11 cellular contexts compared by ENCODE assay signal in genomic region chr4:73870260-73870659, GRCh38. TPM values are rescaled to one million over a fixed set of nuclear protein-coding genes. Genes with fewer than 3 reads are reported as not detected.
A peak's percentile ranks its signal among the peaks of the same experiment; 100 is the strongest.
DNase-seq lines count a peak whose midpoint lies in the region; ATAC-seq, FAIRE-seq and TF ChIP-seq lines count a peak whose summit lies in the region.
"Had no signal": no experiment of that assay in that cellular context is flagged by ENCODE, and none has a peak within 500 bp of the region (broad histone marks: within the 10 kb centered on the region; RNA-seq: fewer than 3 reads in every experiment).

No MANE protein-coding gene starts in this region.

- no peaks in the 10 kb centered on the region for H3K36me3 Mint-ChIP-seq in neural crest cell (ENCODE audit: low read depth)
- no peaks in the 10 kb centered on the region for H3K36me3 Mint-ChIP-seq in activated T-helper 17 cell treated with anti-CD3 and anti-CD28 coated beads, Interleukin-2, amount 50 U/mL, for 72 hours (ENCODE audit: low read depth)
- H3K36me3 Mint-ChIP-seq: CD4-positive, CD25-positive, alpha-beta regulatory T cell had no signal

- no peak overlapping the region for H3K27ac Mint-ChIP-seq in neural crest cell (ENCODE audit: unreplicated experiment)
- H3K27ac Mint-ChIP-seq in activated T-helper 17 cell treated with anti-CD3 and anti-CD28 coated beads, Interleukin-2, amount 50 U/mL, for 72 hours, result no peak overlapping the region
- H3K27ac Mint-ChIP-seq: CD4-positive, CD25-positive, alpha-beta regulatory T cell; T-helper 1 cell treated with Interleukin-12 subunit alpha and Interleukin-12 subunit beta and Interleukin-4 antibody, amounts not matched to agents 30 μg/mL and 1 μg/mL, for 36 hours had no signal

- H3K4me3 ChIP-seq in fibroblast of the aortic adventitia (ENCODE audit: low read depth, low read length), result peak overlapping the region; percentile 72

- FAIRE-seq in RCC 7860 (lab: Jason Lieb, UNC), result no peak

- peaks cover 68% of the 10 kb centered on the region for H3K27me3 Mint-ChIP-seq in neural crest cell (ENCODE audit: low read depth)
- peaks cover 10% of the 10 kb centered on the region for H3K27me3 Mint-ChIP-seq in activated T-helper 17 cell treated with anti-CD3 and anti-CD28 coated beads, Interleukin-2, amount 50 U/mL, for 72 hours

- no peaks in the 10 kb centered on the region for H3K9me3 Mint-ChIP-seq in neural crest cell
- peaks cover 4% of the 10 kb centered on the region for H3K9me3 Mint-ChIP-seq in activated T-helper 17 cell treated with anti-CD3 and anti-CD28 coated beads, Interleukin-2, amount 50 U/mL, for 72 hours
- H3K9me3 Mint-ChIP-seq: T-helper 1 cell treated with Interleukin-12 subunit alpha and Interleukin-12 subunit beta and Interleukin-4 antibody, amounts not matched to agents 30 μg/mL and 1 μg/mL, for 36 hours had no signal

- peaks cover 5% of the 10 kb centered on the region for H3K4me1 Mint-ChIP-seq in neural crest cell
- H3K4me1 Mint-ChIP-seq in activated T-helper 17 cell treated with anti-CD3 and anti-CD28 coated beads, Interleukin-2, amount 50 U/mL, for 72 hours, result no peaks in the 10 kb centered on the region
- H3K4me1 Mint-ChIP-seq: CD4-positive, CD25-positive, alpha-beta regulatory T cell had no signal

- TF ChIP-seq CTCF in fibroblast of the aortic adventitia (IDR thresholded peaks at IDR 0.05; ENCODE audit: insufficient read depth, low read length), result no peak
- TF ChIP-seq CTCF in neural crest cell (conservative IDR thresholded peaks at IDR 0.05), result no peak

- ATAC-seq in GM19395 (IDR thresholded peaks at IDR 0.05; ENCODE audit: unreplicated experiment), result no peak
- no peak for ATAC-seq in activated T-helper 17 cell treated with anti-CD3 and anti-CD28 coated beads, Interleukin-2, amount 50 U/mL, for 72 hours (replicated peaks)

- H3K4me3 Mint-ChIP-seq in neural crest cell, result peak overlapping the region; percentile 83
- H3K4me3 Mint-ChIP-seq in activated T-helper 17 cell treated with anti-CD3 and anti-CD28 coated beads, Interleukin-2, amount 50 U/mL, for 72 hours, result no peak overlapping the region
- H3K4me3 Mint-ChIP-seq: CD4-positive, CD25-positive, alpha-beta regulatory T cell had no signal

- peak; percentile 16 for DNase-seq in Caki2 (ENCODE audit: low read depth)
- peak; percentile 55 for DNase-seq in RCC 7860 (ENCODE audit: low spot score)
- DNase-seq in fibroblast of the aortic adventitia (ENCODE audit: low read depth), result peak; percentile 37
- DNase-seq in neural crest cell (ENCODE audit: low read depth, low spot score), result no peak
- DNase-seq in NCI-H1694 treated with DMSO at 0.1 percent for 48 hours (lab: John Stamatoyannopoulos, UW), result no peak
- DNase-seq in DMS 273 (lab: John Stamatoyannopoulos, UW; ENCODE audit: unreplicated experiment), result no peak
- DNase-seq: CD4-positive, CD25-positive, alpha-beta regulatory T cell had no signal

- in situ Hi-C loops in Caki2 (cut with HindIII; ENCODE audit: low pct_unique_long_range_greater_than_20kb, low sequenced_read_pairs), result no loop called here

RNA-seq across cellular contexts. Expression of gene CXCL1, which starts 1.1 kb away (rescaled TPM):
- total RNA-seq in Caki2 (2014; rRNA removed; shearing (Covaris generic); ENCODE audit: low replicate concordance), result 2.7 TPM in 1 of 2 replicates, not detected in the other
- total RNA-seq in fibroblast of the aortic adventitia (ENCODE audit: low replicate concordance) (1.3 and 5.2 TPM in 2 replicates), neural crest cell (not detected in 2 replicates)
- total RNA-seq in activated T-helper 17 cell treated with anti-CD3 and anti-CD28 coated beads, Interleukin-2, amount 50 U/mL, for 72 hours, result not detected
- total RNA-seq: CD4-positive, CD25-positive, alpha-beta regulatory T cell had no signal

RNA-seq across cellular contexts. Expression of gene PF4V1, which starts 17.2 kb away (rescaled TPM):
- total RNA-seq in Caki2 (2014; rRNA removed; shearing (Covaris generic); ENCODE audit: low replicate concordance), result not detected in 2 replicates
- total RNA-seq in fibroblast of the aortic adventitia (ENCODE audit: low replicate concordance), result not detected in 2 replicates
- total RNA-seq in neural crest cell, result not detected in 2 replicates
- not detected for total RNA-seq in activated T-helper 17 cell treated with anti-CD3 and anti-CD28 coated beads, Interleukin-2, amount 50 U/mL, for 72 hours
- total RNA-seq: dermis microvascular lymphatic vessel endothelial cell had no signal

RNA-seq across cellular contexts. Expression of gene CXCL6, which starts 33.8 kb away (rescaled TPM):
- not detected in 2 replicates for total RNA-seq in Caki2 (2014; rRNA removed; shearing (Covaris generic); ENCODE audit: low replicate concordance)
- 1.4 and 19.0 TPM in 2 replicates for total RNA-seq in fibroblast of the aortic adventitia (ENCODE audit: low replicate concordance)
- total RNA-seq in neural crest cell, result 0.39 TPM in 1 of 2 replicates, not detected in the other
- not detected for total RNA-seq in activated T-helper 17 cell treated with anti-CD3 and anti-CD28 coated beads, Interleukin-2, amount 50 U/mL, for 72 hours
- total RNA-seq: CD4-positive, CD25-positive, alpha-beta regulatory T cell had no signal

Comparison
In these comparisons a context has a peak if more than half of its experiments do, and no peak if none do; other contexts are left out.
1. DNase-seq: peak in Caki2 (single experiment), RCC 7860 (single experiment) and fibroblast of the aortic adventitia (single experiment); none in neural crest cell (single experiment), NCI-H1694 treated with DMSO at 0.1 percent for 48 hours (single experiment) and DMS 273 (single experiment).